8 cellular contexts compared by ENCODE assay signal in the genomic region with DNA sequence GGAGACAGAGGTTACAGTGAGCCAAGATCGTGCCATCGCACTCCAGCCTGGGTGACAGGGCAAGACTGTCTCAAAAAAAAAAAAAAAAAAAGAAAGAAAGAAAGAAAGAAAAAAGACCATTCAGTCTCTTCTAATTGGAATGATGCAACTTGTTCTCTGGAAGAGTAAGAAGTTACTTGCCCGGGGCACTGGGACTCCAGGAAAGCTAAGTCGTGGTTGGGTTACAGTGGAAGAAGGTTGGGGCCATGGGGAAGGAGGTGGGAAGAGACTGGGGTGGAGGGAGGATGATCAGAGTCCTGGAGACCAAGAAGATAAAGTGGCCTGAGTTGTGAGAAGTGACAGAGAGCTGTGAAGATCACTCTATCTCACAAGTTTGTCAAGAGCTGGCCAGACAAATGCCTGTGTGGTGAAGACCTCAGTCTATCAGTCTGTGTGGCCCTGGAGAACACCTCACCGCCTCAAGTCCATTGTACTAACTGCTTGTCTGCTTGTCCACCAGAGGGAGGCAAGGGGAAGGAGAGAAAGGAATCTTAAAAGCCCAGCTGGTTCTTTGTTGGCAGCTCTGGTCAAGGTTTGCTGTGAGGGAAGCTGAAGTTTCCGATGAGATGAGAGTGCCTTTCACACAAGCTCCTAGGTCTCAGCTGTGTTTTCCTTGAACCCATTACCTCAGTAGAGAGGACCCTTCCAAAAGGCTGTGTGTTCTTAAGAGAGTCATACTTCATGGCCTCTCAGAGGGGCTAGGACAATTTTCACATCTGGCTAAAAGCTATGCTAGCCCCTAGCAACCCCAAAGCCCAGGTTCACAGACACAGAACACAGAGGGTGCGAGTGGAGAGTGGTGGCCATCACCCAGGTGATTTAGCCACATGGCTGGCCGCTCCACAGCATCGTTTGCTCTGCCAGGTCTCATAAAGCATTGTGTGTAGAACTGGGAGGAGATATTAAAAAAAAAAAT.
DNase-seq lines count a peak whose midpoint lies in the region; ATAC-seq, FAIRE-seq and TF ChIP-seq lines count a peak whose summit lies in the region.

No MANE protein-coding gene starts in this region.

- WGBS in GM12878 (ENCODE audit: insufficient coverage, insufficient replicate concordance, low lambda C conversion rate, missing lambda C conversion rate), result 19% methylated on average over 9 of the region's 9 CpGs

- BruUV-seq in GM12878 (replicated peaks; lab: Mats Ljungman, UMichigan), result no TSS peak

- H3K79me2 ChIP-seq in GM12878 (ENCODE audit: control insufficient read depth, insufficient read depth, low read length), result no peaks in the 10 kb centered on the region

- TF ChIP-seq EP300 in GM12878 (IDR thresholded peaks at IDR 0.05; ENCODE audit: borderline replicate concordance in 1 of 2, control insufficient read depth in 1 of 2, low read depth in 2 of 2, low read length in 2 of 2), result no peak

- no peaks in the 10 kb centered on the region; a peak in 2 of 4 replicates for H3K27me3 ChIP-seq in GM12878 (replicated peaks in 1 of 2; ENCODE audit: control insufficient read depth in 2 of 2, insufficient read depth in 2 of 2, low read length in 1 of 2)

- intact Hi-C loops in GM12878 (cut with micrococcal nuclease; ENCODE audit: unreplicated experiment), result no loop called here

- H3K36me3 ChIP-seq in GM12878 (ENCODE audit: control insufficient read depth in 2 of 2, insufficient read depth in 2 of 2, low read length in 1 of 2), result no peaks in the 10 kb centered on the region

- no peak overlapping the region for H3K9ac ChIP-seq in GM12878 (ENCODE audit: control insufficient read depth, insufficient read depth, low read length)

- SMC1A ChIA-PET in GM12878 (lab: Charles Lee; ENCODE audit: uncharacterized antibody, unreplicated experiment), result interaction anchor here (0.6 to 0.8 kb wide), 2 partner anchors 12 to 1490 kb away, joined by 3 read pairs; no protein-coding TSS in a partner anchor

- H3K4me3 Mint-ChIP-seq in type B pancreatic cell, result no peak overlapping the region
- no peak overlapping the region for H3K4me3 Mint-ChIP-seq in T-helper 17 cell

- no peak overlapping the region for H2AFZ ChIP-seq in GM12878 (ENCODE audit: control insufficient read depth, low read depth, low read length)

- TF ChIP-seq POLR2A in GM12878 (IDR thresholded peaks at IDR 0.05; ENCODE audit: low read depth, low read length), result no peak

- H3K27me3 Mint-ChIP-seq in type B pancreatic cell (no peaks in the 10 kb centered on the region), T-helper 17 cell (peaks cover 9% of the 10 kb centered on the region)

- ATAC-seq in GM21360 (IDR thresholded peaks at IDR 0.05; ENCODE audit: unreplicated experiment), result peak; percentile 52
- ATAC-seq in GM12878, result peak; percentile 48
- no peak for ATAC-seq in T-helper 17 cell

- H3K4me1 Mint-ChIP-seq in type B pancreatic cell (ENCODE audit: unreplicated experiment) (peaks cover 7% of the 10 kb centered on the region), T-helper 17 cell (no peaks in the 10 kb centered on the region)

- H3K4me2 ChIP-seq in GM12878 (ENCODE audit: control insufficient read depth, insufficient read depth), result no peak overlapping the region

- H3K4me1 ChIP-seq in GM12878 (ENCODE audit: control insufficient read depth, insufficient read depth, low read length), result no peaks in the 10 kb centered on the region

- H3K27ac Mint-ChIP-seq in type B pancreatic cell, result peak overlapping the region; percentile 48
- H3K27ac Mint-ChIP-seq in T-helper 17 cell, result no peak overlapping the region

- RAD21 ChIA-PET in GM12878 (lab: Charles Lee; ENCODE audit: unreplicated experiment), result interaction anchor here (0.6 kb wide), 1 partner anchor 134 kb away, joined by 3 read pairs; no protein-coding TSS in a partner anchor

- DNase-seq in AG10803 (ENCODE audit: low read depth) (peak; percentile 85), NCI-H2196 (lab: John Stamatoyannopoulos, UW; ENCODE audit: unreplicated experiment) (peak; percentile 33), GM12878 (ENCODE audit: low read depth, low spot score) (no peak), inferior parietal cortex (ENCODE audit: extremely low spot score) (peak; percentile 63), type B pancreatic cell (ENCODE audit: extremely low spot score, unreplicated experiment) (no peak), T-helper 17 cell (no peak), ureter (ENCODE audit: low spot score) (no peak)

- in situ Hi-C loops in GM12878 (cut with MboI), result no loop called here

- FAIRE-seq in GM12878 (lab: Jason Lieb, UNC), result no peak

- H3K9me3 Mint-ChIP-seq in type B pancreatic cell, result peaks cover 4% of the 10 kb centered on the region

- POLR2A ChIA-PET in GM12878 (lab: Charles Lee), result no interaction called here

- CTCF ChIA-PET in GM12878 (lab: Yijun Ruan, JAX), result interaction anchor here (1.0 to 2.8 kb wide), 3 partner anchors 18 to 155 kb away, joined by 3 to 13 read pairs (median 4); no protein-coding TSS in a partner anchor

- no peaks in the 10 kb centered on the region for H4K20me1 ChIP-seq in GM12878 (ENCODE audit: control insufficient read depth, insufficient read depth)

- H3K36me3 Mint-ChIP-seq in type B pancreatic cell (no peaks in the 10 kb centered on the region), T-helper 17 cell (ENCODE audit: low read depth) (no peaks in the 10 kb centered on the region)

- TF ChIP-seq RAD21 in GM12878 (IDR thresholded peaks at IDR 0.05; ENCODE audit: insufficient read depth, low read depth, low read length), result 0 out of 2 replicates have a peak, but pooled peaks have one; percentile 30

- no peaks in the 10 kb centered on the region for H3K9me3 ChIP-seq in GM12878 (replicated peaks; ENCODE audit: control insufficient read depth, insufficient read depth, low read length)
- H3K9me3 ChIP-seq in T-helper 17 cell (ENCODE audit: control insufficient read depth, low read length, poor library complexity, severe bottlenecking), result no peaks in the 10 kb centered on the region

- TF ChIP-seq CTCF in AG10803 (conservative IDR thresholded peaks at IDR 0.05; ENCODE audit: low read length) (peak; percentile 94), GM12878 (IDR thresholded peaks at IDR 0.05 in 2 of 3, conservative IDR thresholded peaks at IDR 0.05 in 1 of 3; ENCODE audit: control insufficient read depth in 2 of 3, extremely low read depth in 1 of 3, insufficient read depth in 1 of 3, low read depth in 3 of 3, low read length in 3 of 3) (peak; percentile 20 to 39 (median 26); a peak in 3 of 6 replicates), type B pancreatic cell (conservative IDR thresholded peaks at IDR 0.05) (peak; percentile 67)

- no peak overlapping the region for H3K27ac ChIP-seq in GM12878 (ENCODE audit: control insufficient read depth, insufficient read depth)

- no peak overlapping the region for H3K4me3 ChIP-seq in AG10803 (ENCODE audit: low read length)
- no peak overlapping the region for H3K4me3 ChIP-seq in GM12878

TF ChIP-seq in GM12878, 131 proteins besides CTCF, POLR2A, EP300 and RAD21:
- TF ChIP-seq, protein P1, sequence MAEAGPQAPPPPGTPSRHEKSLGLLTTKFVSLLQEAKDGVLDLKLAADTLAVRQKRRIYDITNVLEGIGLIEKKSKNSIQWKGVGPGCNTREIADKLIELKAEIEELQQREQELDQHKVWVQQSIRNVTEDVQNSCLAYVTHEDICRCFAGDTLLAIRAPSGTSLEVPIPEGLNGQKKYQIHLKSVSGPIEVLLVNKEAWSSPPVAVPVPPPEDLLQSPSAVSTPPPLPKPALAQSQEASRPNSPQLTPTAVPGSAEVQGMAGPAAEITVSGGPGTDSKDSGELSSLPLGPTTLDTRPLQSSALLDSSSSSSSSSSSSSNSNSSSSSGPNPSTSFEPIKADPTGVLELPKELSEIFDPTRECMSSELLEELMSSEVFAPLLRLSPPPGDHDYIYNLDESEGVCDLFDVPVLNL (IDR thresholded peaks at IDR 0.05; ENCODE audit: low read depth, low read length), result no peak
- TF ChIP-seq SMAD5 (IDR thresholded peaks at IDR 0.05; ENCODE audit: low read depth) (no peak), MEF2A (IDR thresholded peaks at IDR 0.05; ENCODE audit: insufficient read depth, low read depth, low read length) (no peak), JUND (IDR thresholded peaks at IDR 0.05; ENCODE audit: low read depth, low read length) (no peak), MTA3 (IDR thresholded peaks at IDR 0.05; ENCODE audit: borderline replicate concordance, low read length) (no peak)

Comparison
In these comparisons a context has a peak if more than half of its experiments do, and no peak if none do; other contexts are left out.
1. DNase-seq: peak in AG10803 (single experiment), NCI-H2196 (single experiment) and inferior parietal cortex (single experiment); none in GM12878 (single experiment), type B pancreatic cell (single experiment), T-helper 17 cell (0 of 3) and ureter (single experiment).
2. CTCF ChIP-seq: peak in every context shown above with its lines; median percentile 94 in AG10803; 67 in type B pancreatic cell; 26 in GM12878.